1 cellular context compared by ENCODE assay signal in the genomic region with DNA sequence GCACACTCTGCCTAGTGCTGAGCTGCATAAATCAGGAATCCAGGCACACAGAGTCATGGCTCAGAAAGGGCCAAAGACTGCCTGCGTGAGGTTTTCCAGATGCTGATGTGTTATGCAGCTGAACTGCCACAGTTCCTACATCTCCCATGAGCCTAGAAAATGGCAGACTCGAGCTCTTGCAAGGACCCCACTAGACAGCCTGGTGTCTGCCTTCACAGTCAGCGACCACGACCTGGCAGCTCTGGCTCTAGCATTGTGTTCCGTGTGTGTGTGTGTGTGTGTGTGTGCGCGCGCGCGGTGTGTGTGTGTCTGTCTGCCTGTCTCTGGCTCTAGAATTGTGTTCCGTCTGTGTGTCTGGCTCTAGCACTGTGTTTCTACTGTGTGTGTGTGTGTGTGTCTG.
TF ChIP-seq lines count a peak whose summit lies in the region.

No MANE protein-coding gene starts in this region.

TF ChIP-seq in GM12878, 131 proteins besides CTCF, POLR2A, EP300 and RAD21 (continued from another document):
- TF ChIP-seq, protein P1, sequence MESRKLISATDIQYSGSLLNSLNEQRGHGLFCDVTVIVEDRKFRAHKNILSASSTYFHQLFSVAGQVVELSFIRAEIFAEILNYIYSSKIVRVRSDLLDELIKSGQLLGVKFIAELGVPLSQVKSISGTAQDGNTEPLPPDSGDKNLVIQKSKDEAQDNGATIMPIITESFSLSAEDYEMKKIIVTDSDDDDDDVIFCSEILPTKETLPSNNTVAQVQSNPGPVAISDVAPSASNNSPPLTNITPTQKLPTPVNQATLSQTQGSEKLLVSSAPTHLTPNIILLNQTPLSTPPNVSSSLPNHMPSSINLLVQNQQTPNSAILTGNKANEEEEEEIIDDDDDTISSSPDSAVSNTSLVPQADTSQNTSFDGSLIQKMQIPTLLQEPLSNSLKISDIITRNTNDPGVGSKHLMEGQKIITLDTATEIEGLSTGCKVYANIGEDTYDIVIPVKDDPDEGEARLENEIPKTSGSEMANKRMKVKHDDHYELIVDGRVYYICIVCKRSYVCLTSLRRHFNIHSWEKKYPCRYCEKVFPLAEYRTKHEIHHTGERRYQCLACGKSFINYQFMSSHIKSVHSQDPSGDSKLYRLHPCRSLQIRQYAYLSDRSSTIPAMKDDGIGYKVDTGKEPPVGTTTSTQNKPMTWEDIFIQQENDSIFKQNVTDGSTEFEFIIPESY (IDR thresholded peaks at IDR 0.05), result peak; percentile 54; the same call in 1 of the 2 replicates
- TF ChIP-seq NRF1 (conservative IDR thresholded peaks at IDR 0.05; ENCODE audit: low read depth, low read length) (no peak), YY1 (IDR thresholded peaks at IDR 0.05; ENCODE audit: low read depth, low read length) (no peak), HSF1 (IDR thresholded peaks at IDR 0.05; ENCODE audit: low read depth, low read length) (no peak), TCF7 (IDR thresholded peaks at IDR 0.05; ENCODE audit: borderline replicate concordance) (no peak), IRF4 (IDR thresholded peaks at IDR 0.05; ENCODE audit: low read depth, low read length) (no peak), SUPT20H (IDR thresholded peaks at IDR 0.05; ENCODE audit: borderline replicate concordance, control insufficient read depth, low read depth, low read length) (no peak)
- TF ChIP-seq, protein P2, sequence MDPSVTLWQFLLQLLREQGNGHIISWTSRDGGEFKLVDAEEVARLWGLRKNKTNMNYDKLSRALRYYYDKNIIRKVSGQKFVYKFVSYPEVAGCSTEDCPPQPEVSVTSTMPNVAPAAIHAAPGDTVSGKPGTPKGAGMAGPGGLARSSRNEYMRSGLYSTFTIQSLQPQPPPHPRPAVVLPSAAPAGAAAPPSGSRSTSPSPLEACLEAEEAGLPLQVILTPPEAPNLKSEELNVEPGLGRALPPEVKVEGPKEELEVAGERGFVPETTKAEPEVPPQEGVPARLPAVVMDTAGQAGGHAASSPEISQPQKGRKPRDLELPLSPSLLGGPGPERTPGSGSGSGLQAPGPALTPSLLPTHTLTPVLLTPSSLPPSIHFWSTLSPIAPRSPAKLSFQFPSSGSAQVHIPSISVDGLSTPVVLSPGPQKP (IDR thresholded peaks at IDR 0.05; ENCODE audit: low read depth, low read length), result no peak
